Comparison of ENCODE assay signal across 9 cellular contexts in the genomic region with DNA sequence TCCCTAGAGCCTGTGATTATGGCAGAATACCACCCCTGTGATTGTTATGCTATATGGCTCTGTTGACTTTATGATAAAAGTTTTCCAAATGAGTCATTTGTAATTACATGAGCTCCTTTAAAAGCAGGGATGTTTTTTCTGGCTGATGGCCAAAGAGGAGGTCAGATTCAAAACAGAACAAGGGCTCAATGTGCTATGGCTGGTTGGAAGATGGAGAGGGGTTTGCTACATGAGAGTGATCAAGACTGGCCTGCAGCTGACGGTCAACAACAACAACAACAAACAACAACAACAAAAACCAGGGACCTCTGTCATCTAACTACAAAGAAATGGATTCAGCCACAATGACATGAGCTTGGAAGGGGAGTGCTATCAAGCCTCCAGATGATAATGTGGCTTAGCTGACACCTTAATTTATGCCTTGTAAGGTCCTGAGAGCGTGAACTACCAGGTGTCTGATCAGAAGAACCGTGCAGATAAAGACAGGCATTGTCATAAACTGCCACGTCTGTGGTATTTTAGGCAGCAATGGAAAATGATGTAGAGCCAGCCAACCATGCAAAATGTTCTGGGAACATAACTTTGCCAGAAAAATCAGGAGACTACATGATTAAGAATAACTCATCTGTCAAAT. TPM values are rescaled to one million over a fixed set of nuclear protein-coding genes. Genes with fewer than 3 reads are reported as not detected.
DNase-seq lines count a peak whose midpoint lies in the region; ATAC-seq, FAIRE-seq and TF ChIP-seq lines count a peak whose summit lies in the region.
"Had no signal": no experiment of that assay in that cellular context is flagged by ENCODE, and none has a peak within 500 bp of the region (broad histone marks: within the 10 kb centered on the region; RNA-seq: fewer than 3 reads in every experiment).

No MANE protein-coding gene starts in this region.

- ATAC-seq in GM21529 (IDR thresholded peaks at IDR 0.05; ENCODE audit: unreplicated experiment), result no peak
- ATAC-seq: stimulated activated naive CD8-positive, alpha-beta T cell treated with anti-CD3 and anti-CD28 coated beads, Interleukin-15, Interleukin-2, amounts not matched to agents 100 U/mL and 50 U/mL, for 24 hours had no signal

- no peak overlapping the region for H3K4me3 ChIP-seq in stomach

- no peaks in the 10 kb centered on the region for H3K9me3 ChIP-seq in stomach

- H3K27ac Mint-ChIP-seq in activated naive CD8-positive, alpha-beta T cell treated with anti-CD3 and anti-CD28 coated beads for 36 hours, result no peak overlapping the region

- no peak for FAIRE-seq in frontal cortex (lab: Jason Lieb, UNC)

- no peak overlapping the region for H3K4me3 Mint-ChIP-seq in activated naive CD8-positive, alpha-beta T cell treated with anti-CD3 and anti-CD28 coated beads for 36 hours

- peaks cover 0 to 12% (median 0%) of the 10 kb centered on the region in 3 donors for H3K27me3 ChIP-seq in stomach

- H3K36me3 Mint-ChIP-seq in activated naive CD8-positive, alpha-beta T cell treated with anti-CD3 and anti-CD28 coated beads for 36 hours, result no peaks in the 10 kb centered on the region

- intact Hi-C loops in stomach (cut with DNase I; ENCODE audit: low total_unique reads), result no loop called here

- peaks cover 4% of the 10 kb centered on the region for H3K4me1 Mint-ChIP-seq in activated naive CD8-positive, alpha-beta T cell treated with anti-CD3 and anti-CD28 coated beads for 36 hours

- DNase-seq in HS-27A (ENCODE audit: low read depth) (peak; percentile 76), NCI-H748 treated with DMSO at 0.1 percent for 48 hours (lab: John Stamatoyannopoulos, UW) (peak; percentile 83), fibroblast of gingiva (ENCODE audit: low read depth) (peak; percentile 85), stomach (peak; percentile 48), frontal cortex (ENCODE audit: low spot score in 2 of 2) (no peak)
- no peak for DNase-seq in activated naive CD8-positive, alpha-beta T cell treated with anti-CD3 and anti-CD28 coated beads for 36 hours
- DNase-seq: stimulated activated naive CD8-positive, alpha-beta T cell treated with anti-CD3 and anti-CD28 coated beads, Interleukin-15, Interleukin-2, amounts not matched to agents 100 U/mL and 50 U/mL, for 24 hours had no signal

- TF ChIP-seq CTCF in stomach (IDR thresholded peaks at IDR 0.05), result no peak

- peaks cover 0 to 13% (median 9%) of the 10 kb centered on the region in 4 donors for H3K4me1 ChIP-seq in stomach

- no peak for TF ChIP-seq POLR2A in stomach (IDR thresholded peaks at IDR 0.05)

- no peak for TF ChIP-seq EP300 in stomach (IDR thresholded peaks at IDR 0.05)

- WGBS in stomach, 5 donors, result 43 to 64% (median 51%) methylated on average over 4 of the region's 4 CpGs

- H3K9me3 Mint-ChIP-seq in activated naive CD8-positive, alpha-beta T cell treated with anti-CD3 and anti-CD28 coated beads for 36 hours, result no peaks in the 10 kb centered on the region

- H3K27ac ChIP-seq in stomach, result no peak overlapping the region

- H3K27me3 Mint-ChIP-seq in activated naive CD8-positive, alpha-beta T cell treated with anti-CD3 and anti-CD28 coated beads for 36 hours, result peaks cover 14% of the 10 kb centered on the region

- H3K36me3 ChIP-seq in stomach, result no peaks in the 10 kb centered on the region

RNA-seq across cellular contexts. Expression of gene PIWIL3, which starts 47.2 kb away (rescaled TPM):
- not detected for total RNA-seq in stomach
- not detected for polyA plus RNA-seq in stomach
- total RNA-seq in frontal cortex, result not detected
- total RNA-seq in activated naive CD8-positive, alpha-beta T cell treated with anti-CD3 and anti-CD28 coated beads for 36 hours, result not detected
- total RNA-seq: mononuclear cell had no signal

Comparison
In these comparisons a context has a peak if more than half of its experiments do, and no peak if none do; other contexts are left out.
1. DNase-seq: peak in HS-27A (single experiment), NCI-H748 treated with DMSO at 0.1 percent for 48 hours (single experiment), fibroblast of gingiva (single experiment) and stomach (single experiment); none in frontal cortex (0 of 2) and activated naive CD8-positive, alpha-beta T cell treated with anti-CD3 and anti-CD28 coated beads for 36 hours (single experiment).